ENCODE assay signal across 1 cellular context in the genomic region with DNA sequence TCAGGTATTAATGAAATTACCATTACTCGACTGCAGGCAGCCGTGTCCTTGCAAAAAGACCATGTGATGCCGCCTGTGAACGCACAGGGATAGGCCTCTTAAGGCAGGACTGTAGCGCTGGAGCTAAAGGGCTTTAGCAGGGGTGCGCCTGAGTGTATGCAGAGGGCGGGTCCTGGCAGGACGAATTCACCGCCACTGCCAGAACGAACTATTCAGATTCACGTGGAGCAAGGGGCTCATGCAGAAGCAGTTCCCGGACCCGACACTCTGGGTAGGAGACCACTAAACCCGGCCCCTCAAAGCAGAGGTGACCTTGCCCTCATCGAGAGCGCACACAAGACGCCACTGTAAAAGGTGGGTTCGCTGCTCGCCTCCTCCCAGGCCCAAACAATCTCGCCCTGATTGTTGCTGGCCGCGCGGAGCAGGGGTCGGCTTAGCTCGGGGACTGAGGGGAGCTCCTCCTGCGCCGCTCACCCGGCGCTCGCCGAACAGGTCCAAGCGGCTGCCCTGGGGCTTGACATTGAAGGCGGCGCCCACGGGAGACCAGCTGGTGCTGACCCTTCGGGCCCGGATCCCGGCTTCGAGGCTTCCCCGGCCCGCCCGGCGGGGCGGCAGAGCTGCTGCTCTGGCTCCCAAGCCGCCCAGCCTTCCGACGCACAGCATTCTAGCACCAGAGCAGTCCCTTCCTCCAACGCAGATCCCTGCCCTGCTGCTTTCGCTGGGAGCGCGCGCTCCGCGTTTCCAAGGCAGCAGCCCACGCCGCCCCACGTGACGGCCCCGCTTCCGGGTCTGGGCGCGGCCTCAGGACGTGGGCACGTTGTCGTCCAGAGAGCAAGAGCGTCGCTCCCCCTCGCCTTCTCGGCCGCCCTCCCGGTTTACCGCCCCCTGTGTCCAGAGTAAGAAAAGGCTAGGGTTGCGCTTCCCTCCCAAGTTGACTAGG.
TF ChIP-seq lines count a peak whose summit lies in the region.

A gene (minus strand): TSS at position 743 of the 940 bp plus-strand sequence. CDS start 80 bp downstream, at position 663.

TF ChIP-seq in HepG2, 621 proteins besides CTCF, POLR2A, EP300 and RAD21 (continued from another document):
- TF ChIP-seq ZNF230 (CRISPR knock-in tag; IDR thresholded peaks at IDR 0.05): no peak
- TF ChIP-seq, protein P1, sequence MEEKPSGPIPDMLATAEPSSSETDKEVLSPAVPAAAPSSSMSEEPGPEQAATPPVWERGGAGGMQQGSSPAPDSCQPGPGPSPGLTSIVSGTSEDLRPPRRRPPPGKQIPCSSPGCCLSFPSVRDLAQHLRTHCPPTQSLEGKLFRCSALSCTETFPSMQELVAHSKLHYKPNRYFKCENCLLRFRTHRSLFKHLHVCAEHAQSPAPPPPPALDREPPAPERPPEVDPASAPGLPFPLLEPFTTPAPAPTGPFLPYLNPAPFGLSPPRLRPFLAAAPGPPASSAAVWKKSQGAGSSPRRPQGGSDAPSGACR (CRISPR knock-in tag; IDR thresholded peaks at IDR 0.05): no peak
- no peak for TF ChIP-seq ZNF567 (CRISPR knock-in tag; IDR thresholded peaks at IDR 0.05; ENCODE audit: borderline replicate concordance)
- no peak for TF ChIP-seq ZNF383 (CRISPR knock-in tag; IDR thresholded peaks at IDR 0.05; ENCODE audit: borderline replicate concordance)
- TF ChIP-seq ZNF614 (CRISPR knock-in tag; IDR thresholded peaks at IDR 0.05; ENCODE audit: borderline replicate concordance): peak; percentile 46; the same call in 1 of the 2 replicates
- no peak for TF ChIP-seq BRCA1 (CRISPR knock-in tag; IDR thresholded peaks at IDR 0.05)
- TF ChIP-seq ZNF7 (CRISPR knock-in tag; IDR thresholded peaks at IDR 0.05): no peak
- no peak for TF ChIP-seq MAZ (IDR thresholded peaks at IDR 0.05; ENCODE audit: borderline replicate concordance, low read depth, low read length)
- peak; percentile 57 for TF ChIP-seq MAZ (CRISPR knock-in tag; IDR thresholded peaks at IDR 0.05; ENCODE audit: low read depth)
- no peak for TF ChIP-seq ADNP (CRISPR knock-in tag; IDR thresholded peaks at IDR 0.05)
- TF ChIP-seq NBN (conservative IDR thresholded peaks at IDR 0.05): no peak
- no peak for TF ChIP-seq HOXA7 (CRISPR knock-in tag; IDR thresholded peaks at IDR 0.05)
- TF ChIP-seq, protein P2, sequence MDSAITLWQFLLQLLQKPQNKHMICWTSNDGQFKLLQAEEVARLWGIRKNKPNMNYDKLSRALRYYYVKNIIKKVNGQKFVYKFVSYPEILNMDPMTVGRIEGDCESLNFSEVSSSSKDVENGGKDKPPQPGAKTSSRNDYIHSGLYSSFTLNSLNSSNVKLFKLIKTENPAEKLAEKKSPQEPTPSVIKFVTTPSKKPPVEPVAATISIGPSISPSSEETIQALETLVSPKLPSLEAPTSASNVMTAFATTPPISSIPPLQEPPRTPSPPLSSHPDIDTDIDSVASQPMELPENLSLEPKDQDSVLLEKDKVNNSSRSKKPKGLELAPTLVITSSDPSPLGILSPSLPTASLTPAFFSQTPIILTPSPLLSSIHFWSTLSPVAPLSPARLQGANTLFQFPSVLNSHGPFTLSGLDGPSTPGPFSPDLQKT (CRISPR knock-in tag; IDR thresholded peaks at IDR 0.05; ENCODE audit: borderline replicate concordance): no peak
- peak; percentile 84 for TF ChIP-seq SALL2 (CRISPR knock-in tag; IDR thresholded peaks at IDR 0.05)
- TF ChIP-seq EZH2 (conservative IDR thresholded peaks at IDR 0.05; ENCODE audit: low read depth, low read length): no peak
- TF ChIP-seq GFI1 (CRISPR knock-in tag; IDR thresholded peaks at IDR 0.05; ENCODE audit: borderline replicate concordance): peak; percentile 7; the same call in 1 of the 2 replicates
- TF ChIP-seq NR2F1 (CRISPR knock-in tag; IDR thresholded peaks at IDR 0.05): no peak; a peak in 1 of 4 replicates
- TF ChIP-seq ARNT (IDR thresholded peaks at IDR 0.05): no peak
- TF ChIP-seq, protein P3, sequence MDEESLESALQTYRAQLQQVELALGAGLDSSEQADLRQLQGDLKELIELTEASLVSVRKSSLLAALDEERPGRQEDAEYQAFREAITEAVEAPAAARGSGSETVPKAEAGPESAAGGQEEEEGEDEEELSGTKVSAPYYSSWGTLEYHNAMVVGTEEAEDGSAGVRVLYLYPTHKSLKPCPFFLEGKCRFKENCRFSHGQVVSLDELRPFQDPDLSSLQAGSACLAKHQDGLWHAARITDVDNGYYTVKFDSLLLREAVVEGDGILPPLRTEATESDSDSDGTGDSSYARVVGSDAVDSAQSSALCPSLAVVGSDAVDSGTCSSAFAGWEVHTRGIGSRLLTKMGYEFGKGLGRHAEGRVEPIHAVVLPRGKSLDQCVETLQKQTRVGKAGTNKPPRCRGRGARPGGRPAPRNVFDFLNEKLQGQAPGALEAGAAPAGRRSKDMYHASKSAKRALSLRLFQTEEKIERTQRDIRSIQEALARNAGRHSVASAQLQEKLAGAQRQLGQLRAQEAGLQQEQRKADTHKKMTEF (CRISPR knock-in tag; IDR thresholded peaks at IDR 0.05): peak; percentile 55; the same call in 1 of the 2 replicates
- TF ChIP-seq, protein P4, sequence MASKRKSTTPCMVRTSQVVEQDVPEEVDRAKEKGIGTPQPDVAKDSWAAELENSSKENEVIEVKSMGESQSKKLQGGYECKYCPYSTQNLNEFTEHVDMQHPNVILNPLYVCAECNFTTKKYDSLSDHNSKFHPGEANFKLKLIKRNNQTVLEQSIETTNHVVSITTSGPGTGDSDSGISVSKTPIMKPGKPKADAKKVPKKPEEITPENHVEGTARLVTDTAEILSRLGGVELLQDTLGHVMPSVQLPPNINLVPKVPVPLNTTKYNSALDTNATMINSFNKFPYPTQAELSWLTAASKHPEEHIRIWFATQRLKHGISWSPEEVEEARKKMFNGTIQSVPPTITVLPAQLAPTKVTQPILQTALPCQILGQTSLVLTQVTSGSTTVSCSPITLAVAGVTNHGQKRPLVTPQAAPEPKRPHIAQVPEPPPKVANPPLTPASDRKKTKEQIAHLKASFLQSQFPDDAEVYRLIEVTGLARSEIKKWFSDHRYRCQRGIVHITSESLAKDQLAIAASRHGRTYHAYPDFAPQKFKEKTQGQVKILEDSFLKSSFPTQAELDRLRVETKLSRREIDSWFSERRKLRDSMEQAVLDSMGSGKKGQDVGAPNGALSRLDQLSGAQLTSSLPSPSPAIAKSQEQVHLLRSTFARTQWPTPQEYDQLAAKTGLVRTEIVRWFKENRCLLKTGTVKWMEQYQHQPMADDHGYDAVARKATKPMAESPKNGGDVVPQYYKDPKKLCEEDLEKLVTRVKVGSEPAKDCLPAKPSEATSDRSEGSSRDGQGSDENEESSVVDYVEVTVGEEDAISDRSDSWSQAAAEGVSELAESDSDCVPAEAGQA (IDR thresholded peaks at IDR 0.05; ENCODE audit: low read depth): peak; percentile 53
- TF ChIP-seq, protein P4 (CRISPR knock-in tag; IDR thresholded peaks at IDR 0.05; ENCODE audit: borderline replicate concordance): no peak
- peak; percentile 12; the same call in 1 of the 2 replicates for TF ChIP-seq STAG1 (CRISPR knock-in tag; IDR thresholded peaks at IDR 0.05)
